1 cellular context compared by ENCODE assay signal in the genomic region with DNA sequence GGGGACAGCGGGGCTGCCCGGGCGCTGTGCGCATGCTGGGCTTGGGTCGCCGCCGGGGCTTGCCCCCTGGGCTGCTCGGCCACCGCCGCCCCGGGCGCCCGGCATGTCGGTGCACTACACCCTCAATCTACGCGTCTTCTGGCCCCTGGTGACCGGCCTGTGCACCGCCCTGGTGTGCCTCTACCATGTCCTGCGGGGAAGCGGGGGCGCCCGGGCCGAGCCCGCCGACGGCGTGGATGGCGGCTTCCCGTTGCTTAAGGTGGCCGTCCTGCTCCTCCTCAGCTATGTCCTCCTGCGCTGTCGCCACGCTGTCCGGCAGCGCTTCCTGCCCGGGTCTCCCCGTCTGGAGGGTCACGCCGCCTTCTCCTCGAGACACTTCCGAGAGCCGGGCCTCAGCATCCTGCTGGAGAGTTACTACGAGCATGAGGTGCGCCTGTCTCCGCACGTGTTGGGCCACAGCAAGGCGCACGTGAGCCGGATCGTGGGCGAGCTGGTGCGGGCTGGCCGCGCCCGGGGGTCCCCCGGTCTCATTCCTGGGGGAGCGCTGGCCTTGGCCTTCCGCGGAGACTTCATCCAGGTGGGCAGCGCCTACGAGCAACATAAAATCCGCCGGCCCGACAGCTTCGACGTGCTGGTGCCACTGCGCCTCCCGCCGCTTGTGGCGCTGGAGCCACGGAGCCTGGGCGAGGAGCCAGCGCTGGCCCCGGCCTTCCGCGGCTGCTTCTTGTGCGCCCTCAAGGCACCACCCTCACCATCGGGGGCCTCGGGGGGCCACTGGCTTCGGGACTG.
TF ChIP-seq lines count a peak whose summit lies in the region.

No MANE protein-coding gene starts in this region.

TF ChIP-seq in A549, 52 proteins besides CTCF, POLR2A, EP300 and RAD21 (continued from another document):
- TF ChIP-seq, protein P1, sequence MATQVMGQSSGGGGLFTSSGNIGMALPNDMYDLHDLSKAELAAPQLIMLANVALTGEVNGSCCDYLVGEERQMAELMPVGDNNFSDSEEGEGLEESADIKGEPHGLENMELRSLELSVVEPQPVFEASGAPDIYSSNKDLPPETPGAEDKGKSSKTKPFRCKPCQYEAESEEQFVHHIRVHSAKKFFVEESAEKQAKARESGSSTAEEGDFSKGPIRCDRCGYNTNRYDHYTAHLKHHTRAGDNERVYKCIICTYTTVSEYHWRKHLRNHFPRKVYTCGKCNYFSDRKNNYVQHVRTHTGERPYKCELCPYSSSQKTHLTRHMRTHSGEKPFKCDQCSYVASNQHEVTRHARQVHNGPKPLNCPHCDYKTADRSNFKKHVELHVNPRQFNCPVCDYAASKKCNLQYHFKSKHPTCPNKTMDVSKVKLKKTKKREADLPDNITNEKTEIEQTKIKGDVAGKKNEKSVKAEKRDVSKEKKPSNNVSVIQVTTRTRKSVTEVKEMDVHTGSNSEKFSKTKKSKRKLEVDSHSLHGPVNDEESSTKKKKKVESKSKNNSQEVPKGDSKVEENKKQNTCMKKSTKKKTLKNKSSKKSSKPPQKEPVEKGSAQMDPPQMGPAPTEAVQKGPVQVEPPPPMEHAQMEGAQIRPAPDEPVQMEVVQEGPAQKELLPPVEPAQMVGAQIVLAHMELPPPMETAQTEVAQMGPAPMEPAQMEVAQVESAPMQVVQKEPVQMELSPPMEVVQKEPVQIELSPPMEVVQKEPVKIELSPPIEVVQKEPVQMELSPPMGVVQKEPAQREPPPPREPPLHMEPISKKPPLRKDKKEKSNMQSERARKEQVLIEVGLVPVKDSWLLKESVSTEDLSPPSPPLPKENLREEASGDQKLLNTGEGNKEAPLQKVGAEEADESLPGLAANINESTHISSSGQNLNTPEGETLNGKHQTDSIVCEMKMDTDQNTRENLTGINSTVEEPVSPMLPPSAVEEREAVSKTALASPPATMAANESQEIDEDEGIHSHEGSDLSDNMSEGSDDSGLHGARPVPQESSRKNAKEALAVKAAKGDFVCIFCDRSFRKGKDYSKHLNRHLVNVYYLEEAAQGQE (IDR thresholded peaks at IDR 0.05), result no peak
- TF ChIP-seq ZFP36 (IDR thresholded peaks at IDR 0.05; ENCODE audit: borderline replicate concordance, partially characterized antibody), result no peak
- TF ChIP-seq KDM5A (IDR thresholded peaks at IDR 0.05), result no peak
- TF ChIP-seq, protein P2, sequence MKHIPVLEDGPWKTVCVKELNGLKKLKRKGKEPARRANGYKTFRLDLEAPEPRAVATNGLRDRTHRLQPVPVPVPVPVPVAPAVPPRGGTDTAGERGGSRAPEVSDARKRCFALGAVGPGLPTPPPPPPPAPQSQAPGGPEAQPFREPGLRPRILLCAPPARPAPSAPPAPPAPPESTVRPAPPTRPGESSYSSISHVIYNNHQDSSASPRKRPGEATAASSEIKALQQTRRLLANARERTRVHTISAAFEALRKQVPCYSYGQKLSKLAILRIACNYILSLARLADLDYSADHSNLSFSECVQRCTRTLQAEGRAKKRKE (CRISPR knock-in tag; IDR thresholded peaks at IDR 0.05; ENCODE audit: low read depth), result peak; percentile 87
- TF ChIP-seq HOXB5 (CRISPR knock-in tag; IDR thresholded peaks at IDR 0.05), result peak; percentile 43; the same call in 1 of the 2 replicates
- TF ChIP-seq, protein P3, sequence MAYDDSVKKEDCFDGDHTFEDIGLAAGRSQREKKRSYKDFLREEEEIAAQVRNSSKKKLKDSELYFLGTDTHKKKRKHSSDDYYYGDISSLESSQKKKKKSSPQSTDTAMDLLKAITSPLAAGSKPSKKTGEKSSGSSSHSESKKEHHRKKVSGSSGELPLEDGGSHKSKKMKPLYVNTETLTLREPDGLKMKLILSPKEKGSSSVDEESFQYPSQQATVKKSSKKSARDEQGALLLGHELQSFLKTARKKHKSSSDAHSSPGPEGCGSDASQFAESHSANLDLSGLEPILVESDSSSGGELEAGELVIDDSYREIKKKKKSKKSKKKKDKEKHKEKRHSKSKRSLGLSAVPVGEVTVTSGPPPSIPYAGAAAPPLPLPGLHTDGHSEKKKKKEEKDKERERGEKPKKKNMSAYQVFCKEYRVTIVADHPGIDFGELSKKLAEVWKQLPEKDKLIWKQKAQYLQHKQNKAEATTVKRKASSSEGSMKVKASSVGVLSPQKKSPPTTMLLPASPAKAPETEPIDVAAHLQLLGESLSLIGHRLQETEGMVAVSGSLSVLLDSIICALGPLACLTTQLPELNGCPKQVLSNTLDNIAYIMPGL (CRISPR knock-in tag; IDR thresholded peaks at IDR 0.05; ENCODE audit: borderline replicate concordance), result peak; percentile 69; the same call in 1 of the 2 replicates
- TF ChIP-seq MAFK (IDR thresholded peaks at IDR 0.05; ENCODE audit: partially characterized antibody), result no peak
- peak; percentile 76 for TF ChIP-seq BHLHE40 (IDR thresholded peaks at IDR 0.05; ENCODE audit: low read depth, low read length)
- no peak for TF ChIP-seq FOXS1 (CRISPR knock-in tag; IDR thresholded peaks at IDR 0.05)
- TF ChIP-seq TFCP2L1 (CRISPR knock-in tag; IDR thresholded peaks at IDR 0.05), result peak; percentile 87
- 0 out of 2 replicates have a peak, but pooled peaks have one; percentile 9 for TF ChIP-seq FOSB (CRISPR knock-in tag; IDR thresholded peaks at IDR 0.05)
- no peak for TF ChIP-seq NR3C1 (IDR thresholded peaks at IDR 0.05)
- TF ChIP-seq ZNF302 (CRISPR knock-in tag; IDR thresholded peaks at IDR 0.05), result peak; percentile 67; the same call in 1 of the 2 replicates
- TF ChIP-seq, protein P4, sequence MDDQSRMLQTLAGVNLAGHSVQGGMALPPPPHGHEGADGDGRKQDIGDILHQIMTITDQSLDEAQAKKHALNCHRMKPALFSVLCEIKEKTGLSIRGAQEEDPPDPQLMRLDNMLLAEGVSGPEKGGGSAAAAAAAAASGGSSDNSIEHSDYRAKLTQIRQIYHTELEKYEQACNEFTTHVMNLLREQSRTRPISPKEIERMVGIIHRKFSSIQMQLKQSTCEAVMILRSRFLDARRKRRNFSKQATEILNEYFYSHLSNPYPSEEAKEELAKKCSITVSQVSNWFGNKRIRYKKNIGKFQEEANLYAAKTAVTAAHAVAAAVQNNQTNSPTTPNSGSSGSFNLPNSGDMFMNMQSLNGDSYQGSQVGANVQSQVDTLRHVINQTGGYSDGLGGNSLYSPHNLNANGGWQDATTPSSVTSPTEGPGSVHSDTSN (IDR thresholded peaks at IDR 0.05), result no peak
- TF ChIP-seq FOSL2 (IDR thresholded peaks at IDR 0.05), result no peak
- TF ChIP-seq FOSL2 (CRISPR knock-in tag; IDR thresholded peaks at IDR 0.05), result no peak
- peak; percentile 68; the same call in 1 of the 2 replicates for TF ChIP-seq MYC (IDR thresholded peaks at IDR 0.05; ENCODE audit: borderline replicate concordance, low read length)
- peak; percentile 89 for TF ChIP-seq HOXB13 (CRISPR knock-in tag; IDR thresholded peaks at IDR 0.05; ENCODE audit: low read depth)
- peak; percentile 81 for TF ChIP-seq RNF2 (IDR thresholded peaks at IDR 0.05; ENCODE audit: borderline replicate concordance, low read depth)
- TF ChIP-seq, protein P5, sequence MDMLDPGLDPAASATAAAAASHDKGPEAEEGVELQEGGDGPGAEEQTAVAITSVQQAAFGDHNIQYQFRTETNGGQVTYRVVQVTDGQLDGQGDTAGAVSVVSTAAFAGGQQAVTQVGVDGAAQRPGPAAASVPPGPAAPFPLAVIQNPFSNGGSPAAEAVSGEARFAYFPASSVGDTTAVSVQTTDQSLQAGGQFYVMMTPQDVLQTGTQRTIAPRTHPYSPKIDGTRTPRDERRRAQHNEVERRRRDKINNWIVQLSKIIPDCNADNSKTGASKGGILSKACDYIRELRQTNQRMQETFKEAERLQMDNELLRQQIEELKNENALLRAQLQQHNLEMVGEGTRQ (IDR thresholded peaks at IDR 0.05), result peak; percentile 54; the same call in 1 of the 2 replicates
- TF ChIP-seq RARB (CRISPR knock-in tag; IDR thresholded peaks at IDR 0.05), result no peak
- TF ChIP-seq, protein P6, sequence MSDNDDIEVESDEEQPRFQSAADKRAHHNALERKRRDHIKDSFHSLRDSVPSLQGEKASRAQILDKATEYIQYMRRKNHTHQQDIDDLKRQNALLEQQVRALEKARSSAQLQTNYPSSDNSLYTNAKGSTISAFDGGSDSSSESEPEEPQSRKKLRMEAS (IDR thresholded peaks at IDR 0.05), result peak; percentile 99
- TF ChIP-seq MAZ (IDR thresholded peaks at IDR 0.05; ENCODE audit: borderline replicate concordance, low read depth, low read length), result no peak
- 0 out of 2 replicates have a peak, but pooled peaks have one; percentile 38 for TF ChIP-seq EHF (CRISPR knock-in tag; IDR thresholded peaks at IDR 0.05)
